ENCODE assay signal across 21 cellular contexts in the genomic region with DNA sequence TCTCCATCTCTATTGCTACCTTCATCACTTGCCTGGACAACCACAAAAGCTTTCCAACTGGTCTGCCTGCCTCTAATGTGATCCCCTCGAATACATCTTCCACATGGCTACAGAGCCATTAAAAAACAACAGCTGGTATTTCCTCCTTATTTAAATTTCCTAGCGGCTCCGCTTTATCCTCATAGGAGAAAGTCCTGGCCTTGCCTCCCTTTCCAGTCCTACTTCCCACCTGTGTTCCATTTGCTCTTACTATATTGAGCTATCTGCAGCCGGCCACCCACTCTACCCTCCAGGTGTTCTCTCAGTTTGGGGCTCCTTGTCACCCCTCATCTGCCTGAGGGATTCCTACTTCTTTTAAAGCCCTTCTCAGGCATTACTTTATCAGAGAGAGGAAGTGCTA.
"Had no signal": no experiment of that assay in that cellular context is flagged by ENCODE, and none has a peak within 500 bp of the region (broad histone marks: within the 10 kb centered on the region; RNA-seq: fewer than 3 reads in every experiment).

No MANE protein-coding gene starts in this region.

- H3K4me1 Mint-ChIP-seq: nephron progenitor cell had no signal

- H3K27me3 ChIP-seq: heart left ventricle, right lobe of liver, tibial artery, upper lobe of left lung, uterus had no signal

- DNase-seq: effector CD4-positive, alpha-beta T cell; heart left ventricle; hippocampal formation; kidney; left cardiac atrium; left ventricle myocardium inferior; mesenchymal stem cell; naive thymus-derived CD4-positive, alpha-beta T cell; nephron progenitor cell; psoas muscle; retina; right lobe of liver; stimulated activated CD4-positive, alpha-beta T cell treated with anti-CD3 and anti-CD28 coated beads, Interleukin-4, amount 100 ng/mL, for 1 hour; stimulated activated CD8-positive, alpha-beta memory T cell treated with anti-CD3 and anti-CD28 coated beads, Interleukin-4, amount 100 ng/mL, for 48 hours; tibial artery; upper lobe of left lung; uterus had no signal

- H3K4me1 ChIP-seq: psoas muscle, right lobe of liver had no signal

- H3K27ac ChIP-seq: coronary artery, heart left ventricle, left ventricle myocardium inferior, psoas muscle, right lobe of liver, tibial artery, upper lobe of left lung, uterus had no signal

- ATAC-seq: left cardiac atrium; naive thymus-derived CD4-positive, alpha-beta T cell; psoas muscle; right lobe of liver; stimulated activated effector memory CD8-positive, alpha-beta T cell treated with anti-CD3 and anti-CD28 coated beads, Interleukin-12 subunit alpha, Interleukin-12 subunit beta, amount 100 ng/mL, for 72 hours had no signal

- H3K4me3 ChIP-seq: coronary artery, heart left ventricle, left ventricle myocardium inferior, lung, psoas muscle, right lobe of liver, tibial artery, upper lobe of left lung, uterus had no signal

- H3K27me3 Mint-ChIP-seq: naive thymus-derived CD4-positive, alpha-beta T cell; stimulated activated naive CD8-positive, alpha-beta T cell treated with anti-CD3 and anti-CD28 coated beads, Interleukin-15, Interleukin-2, amounts not matched to agents 100 ng/mL and 50 ng/mL, for 24 hours had no signal

- H3K36me3 Mint-ChIP-seq: stimulated activated effector memory CD8-positive, alpha-beta T cell treated with anti-CD3 and anti-CD28 coated beads, Interleukin-12 subunit alpha, Interleukin-12 subunit beta, amount 100 ng/mL, for 72 hours had no signal

- H3K36me3 ChIP-seq: heart left ventricle, left ventricle myocardium inferior, right lobe of liver, tibial artery, upper lobe of left lung, uterus had no signal

- H3K9me3 Mint-ChIP-seq: naive thymus-derived CD4-positive, alpha-beta T cell; nephron progenitor cell; stimulated activated effector memory CD8-positive, alpha-beta T cell treated with anti-CD3 and anti-CD28 coated beads, Interleukin-12 subunit alpha, Interleukin-12 subunit beta, amount 100 ng/mL, for 72 hours; stimulated activated naive CD8-positive, alpha-beta T cell treated with anti-CD3 and anti-CD28 coated beads, Interleukin-15, Interleukin-2, amounts not matched to agents 100 ng/mL and 50 ng/mL, for 24 hours had no signal

- H3K27ac Mint-ChIP-seq: nephron progenitor cell; stimulated activated effector memory CD8-positive, alpha-beta T cell treated with anti-CD3 and anti-CD28 coated beads, Interleukin-12 subunit alpha, Interleukin-12 subunit beta, amount 100 ng/mL, for 72 hours; stimulated activated naive CD8-positive, alpha-beta T cell treated with anti-CD3 and anti-CD28 coated beads, Interleukin-15, Interleukin-2, amounts not matched to agents 100 ng/mL and 50 ng/mL, for 24 hours had no signal

- H3K4me3 Mint-ChIP-seq: naive thymus-derived CD4-positive, alpha-beta T cell; nephron progenitor cell; stimulated activated effector memory CD8-positive, alpha-beta T cell treated with anti-CD3 and anti-CD28 coated beads, Interleukin-12 subunit alpha, Interleukin-12 subunit beta, amount 100 ng/mL, for 72 hours; stimulated activated naive CD8-positive, alpha-beta T cell treated with anti-CD3 and anti-CD28 coated beads, Interleukin-15, Interleukin-2, amounts not matched to agents 100 ng/mL and 50 ng/mL, for 24 hours had no signal

- H3K9me3 ChIP-seq: heart left ventricle, left ventricle myocardium inferior, psoas muscle, right lobe of liver, tibial artery, upper lobe of left lung, uterus had no signal
